1 cellular context compared by ENCODE assay signal in the genomic region with DNA sequence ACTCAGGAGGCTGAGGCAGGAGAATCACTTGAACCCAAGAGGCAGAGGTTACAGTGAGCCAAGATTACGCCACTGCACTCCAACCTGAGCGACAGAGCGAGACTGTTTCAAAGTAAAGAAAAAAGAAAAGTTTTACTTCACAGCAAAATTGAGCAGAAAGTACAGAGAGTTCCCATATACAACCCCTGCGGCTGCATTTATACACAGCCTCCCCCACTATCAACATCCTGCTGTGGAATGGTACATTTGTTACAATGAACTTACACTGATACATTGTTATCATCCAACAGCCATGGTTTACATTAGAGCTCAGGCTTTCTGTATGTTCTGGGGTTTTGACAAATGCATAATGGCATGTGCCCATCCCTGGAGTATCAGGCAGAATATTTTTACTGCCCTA.
TF ChIP-seq lines count a peak whose summit lies in the region.

No MANE protein-coding gene starts in this region.

TF ChIP-seq in IMR-90, 13 proteins besides CTCF, POLR2A, EP300 and RAD21 (continued from another document):
- TF ChIP-seq NFE2L2 (IDR thresholded peaks at IDR 0.05; ENCODE audit: low read depth, low read length) (no peak), SMC3 (IDR thresholded peaks at IDR 0.05; ENCODE audit: low read depth, low read length) (no peak), RFX5 (IDR thresholded peaks at IDR 0.05; ENCODE audit: low read depth, low read length) (no peak)
- TF ChIP-seq, protein P1, sequence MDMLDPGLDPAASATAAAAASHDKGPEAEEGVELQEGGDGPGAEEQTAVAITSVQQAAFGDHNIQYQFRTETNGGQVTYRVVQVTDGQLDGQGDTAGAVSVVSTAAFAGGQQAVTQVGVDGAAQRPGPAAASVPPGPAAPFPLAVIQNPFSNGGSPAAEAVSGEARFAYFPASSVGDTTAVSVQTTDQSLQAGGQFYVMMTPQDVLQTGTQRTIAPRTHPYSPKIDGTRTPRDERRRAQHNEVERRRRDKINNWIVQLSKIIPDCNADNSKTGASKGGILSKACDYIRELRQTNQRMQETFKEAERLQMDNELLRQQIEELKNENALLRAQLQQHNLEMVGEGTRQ (IDR thresholded peaks at IDR 0.05; ENCODE audit: low read depth, low read length): no peak
